8 cellular contexts compared by ENCODE assay signal in genomic region chr7:97927797-97928748, GRCh38. TPM values are rescaled to one million over a fixed set of nuclear protein-coding genes. Genes with fewer than 3 reads are reported as not detected.
A peak's percentile ranks its signal among the peaks of the same experiment; 100 is the strongest.
DNase-seq lines count a peak whose midpoint lies in the region; ATAC-seq and TF ChIP-seq lines count a peak whose summit lies in the region.
"Not testable (repeated sequence)": the region's sequence is repeated elsewhere in the genome, so short reads cannot be mapped to it uniquely, and the experiment has no call there.

No MANE protein-coding gene starts in this region.

- not testable (repeated sequence) for TF ChIP-seq POLR2A in sigmoid colon (IDR thresholded peaks at IDR 0.05)

- WGBS in sigmoid colon, 2 donors = 5% methylated on average over 79 to 80 of the region's 80 CpGs

- H3K4me1 ChIP-seq in sigmoid colon = peaks cover 0 to 11% (median 7%) of the 10 kb centered on the region in 4 donors
- not testable (repeated sequence) for H3K4me1 ChIP-seq in thoracic aorta (ENCODE audit: control insufficient read depth in 1 of 2, low read depth in 2 of 2)

- not testable (repeated sequence) for ATAC-seq in thoracic aorta (ENCODE audit: insufficient number of reproducible peaks, low FRiP score, low read depth)

- DNase-seq in Daoy (ENCODE audit: low read depth) (peak; percentile 43), KG1 (lab: John Stamatoyannopoulos, UW) (peak; percentile 0), RKO (ENCODE audit: low spot score) (peak; percentile 19), activated T-cell treated with anti-CD3 and anti-CD28 coated beads for 4 hours (peak; percentile 57), dorsolateral prefrontal cortex (peak in 6 of 10 donors; percentile 40 to 79 (median 48)), islet precursor cell (peak; percentile 76)
- DNase-seq in sigmoid colon; thoracic aorta (ENCODE audit: low spot score): not testable (repeated sequence)

- not testable (repeated sequence) for H3K9me3 ChIP-seq in sigmoid colon, thoracic aorta

- not testable (repeated sequence) for TF ChIP-seq EP300 in sigmoid colon (IDR thresholded peaks at IDR 0.05)

- H3K4me3 ChIP-seq in dorsolateral prefrontal cortex = peak overlapping the region in 58 of 59 donors; percentile 29 to 71 (median 58)
- H3K4me3 ChIP-seq in sigmoid colon = peak overlapping the region; percentile 23 to 55 (median 48)
- H3K4me3 ChIP-seq in thoracic aorta = peak overlapping the region; percentile 71

- not testable (repeated sequence) for H3K27me3 ChIP-seq in dorsolateral prefrontal cortex; thoracic aorta (replicated peaks; ENCODE audit: insufficient read depth)
- H3K27me3 ChIP-seq in sigmoid colon = peaks cover 0 to 18% (median 16%) of the 10 kb centered on the region in 3 donors

- H3K36me3 ChIP-seq in sigmoid colon, thoracic aorta: not testable (repeated sequence)

- TF ChIP-seq CTCF in dorsolateral prefrontal cortex (IDR thresholded peaks at IDR 0.05 in 54 of 56, conservative IDR thresholded peaks at IDR 0.05 in 2 of 56; ENCODE audit: low read depth in 1 of 56, partially characterized antibody in 56 of 56) = peak in 55 of 56 donors; percentile 13 to 88 (median 68)
- TF ChIP-seq CTCF in sigmoid colon (IDR thresholded peaks at IDR 0.05) = peak in 2 of 4 experiments; percentile 34 to 93
- peak; percentile 76 for TF ChIP-seq CTCF in thoracic aorta (IDR thresholded peaks at IDR 0.05)

- H3K27ac ChIP-seq in dorsolateral prefrontal cortex = peak overlapping the region in 3 of 59 donors; percentile 31 to 58 (median 48)
- H3K27ac ChIP-seq in sigmoid colon, thoracic aorta: not testable (repeated sequence)

- intact Hi-C loops in dorsolateral prefrontal cortex (cut with DNase I) = loop anchor here in 1 of 2 donors (5.0 kb wide), 1 partner anchor 56 kb away; the partner anchor contains the start of gene ASNS
- intact Hi-C loops in sigmoid colon (cut with DNase I) = not testable (repeated sequence)

RNA-seq across cellular contexts. Expression of gene ASNS, which starts 55.9 kb away (rescaled TPM):
- total RNA-seq in Daoy (2014; rRNA removed; shearing (Covaris generic)) = 30.8 and 33.3 TPM in 2 replicates
- 100 to 1,000 TPM in 64 of 120 experiments, 10 to 100 TPM in 56; 42.2 to 156 (median 101) TPM for total RNA-seq in dorsolateral prefrontal cortex
- total RNA-seq in sigmoid colon = 10 to 100 TPM; 14.1 to 23.5 (median 22.1) TPM
- polyA plus RNA-seq in sigmoid colon = 10 to 100 TPM in 2 of 3 donors, 1 to 10 TPM in 1; 6.6 to 45.7 (median 28.4) TPM
- total RNA-seq in thoracic aorta = 10 to 100 TPM; 18.1 to 21.9 TPM
